In the genomic region with DNA sequence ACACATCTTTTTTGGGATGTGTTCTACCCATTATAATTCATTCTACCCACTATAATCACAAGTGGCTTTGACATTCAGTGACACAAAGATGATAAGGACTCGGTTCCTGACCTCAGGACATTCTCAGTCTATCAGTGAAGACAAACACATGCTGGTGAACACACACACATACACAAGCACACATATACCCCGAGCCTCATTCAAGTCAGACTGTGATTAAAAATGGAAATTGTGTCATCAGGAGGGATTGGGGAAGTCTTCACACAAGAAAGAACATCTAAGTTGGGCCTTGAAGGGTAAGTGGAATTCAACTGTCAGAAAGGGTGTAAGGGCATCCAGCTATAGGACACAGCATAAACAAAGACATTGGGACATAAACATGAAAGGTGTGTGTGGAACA, we compare ENCODE assay signal across 17 cellular contexts. TPM values are rescaled to one million over a fixed set of nuclear protein-coding genes. Genes with fewer than 3 reads are reported as not detected.
DNase-seq lines count a peak whose midpoint lies in the region; ATAC-seq, FAIRE-seq and TF ChIP-seq lines count a peak whose summit lies in the region.
"Had no signal": no experiment of that assay in that cellular context is flagged by ENCODE, and none has a peak within 500 bp of the region (broad histone marks: within the 10 kb centered on the region; RNA-seq: fewer than 3 reads in every experiment).

No MANE protein-coding gene starts in this region.

- TF ChIP-seq POLR2A in GM12892 (IDR thresholded peaks at IDR 0.05; ENCODE audit: low read depth, low read length), result no peak

- POLR2A ChIA-PET in Caco-2 (lab: Charles Lee), result no interaction called here

- H2AFZ ChIP-seq in Karpas-422 (ENCODE audit: low read length), result no peak overlapping the region
- H2AFZ ChIP-seq in osteoblast (ENCODE audit: low read length), result no peak overlapping the region

- no peak overlapping the region for H3K27ac ChIP-seq in left ventricle myocardium inferior (replicated peaks)
- H3K27ac ChIP-seq in Karpas-422 (ENCODE audit: low read length), result peak overlapping the region; percentile 66; the same call in 1 of the 2 replicates
- no peak overlapping the region for H3K27ac ChIP-seq in osteoblast (ENCODE audit: low read depth, low read length)
- H3K27ac ChIP-seq: BLaER1 treated with 17β-estradiol and CSF1 and Interleukin-3, amounts not matched to agents 10 nM and 100 nM had no signal

- CTCF ChIA-PET in Caco-2 (lab: Charles Lee), result no interaction called here

- no peaks in the 10 kb centered on the region for H3K27me3 Mint-ChIP-seq in Caco-2 (ENCODE audit: insufficient read depth, unreplicated experiment)

- intact Hi-C loops in Right ventricle myocardium superior (cut with DNase I), result no loop called here
- intact Hi-C loops in left ventricle myocardium inferior (cut with micrococcal nuclease), result no loop called here
- intact Hi-C loops in Caco-2 (cut with micrococcal nuclease; ENCODE audit: unreplicated experiment), result no loop called here

- no peaks in the 10 kb centered on the region for H3K9me3 ChIP-seq in left ventricle myocardium inferior (replicated peaks)
- no peaks in the 10 kb centered on the region for H3K9me3 ChIP-seq in Karpas-422 (ENCODE audit: low read length)
- no peaks in the 10 kb centered on the region for H3K9me3 ChIP-seq in osteoblast (ENCODE audit: low read depth, low read length)
- no peaks in the 10 kb centered on the region for H3K9me3 ChIP-seq in Caco-2
- H3K9me3 ChIP-seq: BLaER1 treated with 17β-estradiol and CSF1 and Interleukin-3, amounts not matched to agents 10 nM and 100 nM had no signal

- H3K9me2 ChIP-seq in Karpas-422 (replicated peaks; ENCODE audit: insufficient read depth, low read length), result no peaks in the 10 kb centered on the region

- no peak overlapping the region for H3K27ac Mint-ChIP-seq in Caco-2 (ENCODE audit: unreplicated experiment)
- H3K27ac Mint-ChIP-seq: CD4-positive, CD25-positive, alpha-beta regulatory T cell; H9 had no signal

- DNase-seq in Right ventricle myocardium superior (no peak), left ventricle myocardium inferior (no peak), GM12892 (ENCODE audit: insufficient read length) (no peak), Karpas-422 (peak; percentile 57), osteoblast (ENCODE audit: insufficient read length, low spot score, missing footprints) (peak; percentile 67), NCI-H2196 (lab: John Stamatoyannopoulos, UW; ENCODE audit: unreplicated experiment) (no peak), Caco-2 (no peak)
- DNase-seq: ACHN; Calu3; CD4-positive, CD25-positive, alpha-beta regulatory T cell; DMS79; GOT3; H9 had no signal

- peaks cover 27% of the 10 kb centered on the region for H3K4me1 Mint-ChIP-seq in Caco-2 (ENCODE audit: low read depth, unreplicated experiment)
- H3K4me1 Mint-ChIP-seq: CD4-positive, CD25-positive, alpha-beta regulatory T cell had no signal

- H3K79me2 ChIP-seq in Karpas-422 (ENCODE audit: low read length), result no peaks in the 10 kb centered on the region
- H3K79me2 ChIP-seq in osteoblast (ENCODE audit: insufficient read depth, low read length), result no peaks in the 10 kb centered on the region

- H3K4me3 ChIP-seq in left ventricle myocardium inferior (no peak overlapping the region), Karpas-422 (ENCODE audit: low read length) (no peak overlapping the region), osteoblast (ENCODE audit: insufficient read depth, low read length) (no peak overlapping the region), Caco-2 (ENCODE audit: low read depth, low read length) (no peak overlapping the region)
- H3K4me3 ChIP-seq: BLaER1 treated with 17β-estradiol and CSF1 and Interleukin-3, amounts not matched to agents 10 nM and 100 nM; GM12878 had no signal

- BruUV-seq in Caco-2 (replicated peaks; lab: Mats Ljungman, UMichigan), result no TSS peak

- no peaks in the 10 kb centered on the region for H3K36me3 Mint-ChIP-seq in Caco-2 (ENCODE audit: insufficient read depth, unreplicated experiment)
- H3K36me3 Mint-ChIP-seq: CD4-positive, CD25-positive, alpha-beta regulatory T cell had no signal

- no peak for TF ChIP-seq CTCF in left ventricle myocardium inferior (IDR thresholded peaks at IDR 0.05; ENCODE audit: borderline replicate concordance)
- TF ChIP-seq CTCF in osteoblast (IDR thresholded peaks at IDR 0.05; ENCODE audit: extremely low read depth, low read depth, low read length), result no peak
- no peak for TF ChIP-seq CTCF in Caco-2 (IDR thresholded peaks at IDR 0.05; ENCODE audit: insufficient read depth in 1 of 2, low read depth in 1 of 2, low read length in 1 of 2, severe bottlenecking in 1 of 2, unreplicated experiment in 1 of 2)

- no peak overlapping the region for H3K4me3 Mint-ChIP-seq in Caco-2 (ENCODE audit: unreplicated experiment)
- H3K4me3 Mint-ChIP-seq: CD4-positive, CD25-positive, alpha-beta regulatory T cell; H9 had no signal

- no peaks in the 10 kb centered on the region for H3K9me3 Mint-ChIP-seq in Caco-2 (ENCODE audit: unreplicated experiment)
- H3K9me3 Mint-ChIP-seq: CD4-positive, CD25-positive, alpha-beta regulatory T cell; H9 had no signal

- H3K4me1 ChIP-seq in left ventricle myocardium inferior (peaks cover 37% of the 10 kb centered on the region), Karpas-422 (ENCODE audit: low read length) (peaks cover 41% of the 10 kb centered on the region), osteoblast (ENCODE audit: insufficient read depth, low read length) (no peaks in the 10 kb centered on the region), Caco-2 (peaks cover 66% of the 10 kb centered on the region)

- no peak overlapping the region for H3K9ac ChIP-seq in Karpas-422 (ENCODE audit: low read length)
- H3K9ac ChIP-seq: BLaER1 treated with 17β-estradiol and CSF1 and Interleukin-3, amounts not matched to agents 10 nM and 100 nM had no signal

- H3K36me3 ChIP-seq in left ventricle myocardium inferior (no peaks in the 10 kb centered on the region), Karpas-422 (ENCODE audit: insufficient read depth, low read length) (peaks cover 10% of the 10 kb centered on the region), osteoblast (ENCODE audit: insufficient read depth, low read length) (no peaks in the 10 kb centered on the region), Caco-2 (ENCODE audit: control insufficient read depth, insufficient read depth, low read length) (no peaks in the 10 kb centered on the region)
- H3K36me3 ChIP-seq: BLaER1 treated with 17β-estradiol and CSF1 and Interleukin-3, amounts not matched to agents 10 nM and 100 nM had no signal

- H4K20me1 ChIP-seq in Karpas-422 (ENCODE audit: insufficient read depth, low read depth, low read length) (peaks cover 19% of the 10 kb centered on the region), osteoblast (ENCODE audit: insufficient read depth, low read length) (no peaks in the 10 kb centered on the region)
- H4K20me1 ChIP-seq: BLaER1 treated with 17β-estradiol and CSF1 and Interleukin-3, amounts not matched to agents 10 nM and 100 nM had no signal

- H3K27me3 ChIP-seq in left ventricle myocardium inferior (ENCODE audit: low read depth) (peaks cover 34% of the 10 kb centered on the region), Karpas-422 (ENCODE audit: low read length) (no peaks in the 10 kb centered on the region), osteoblast (ENCODE audit: insufficient read depth, low read length) (peaks cover 66% of the 10 kb centered on the region), Caco-2 (replicated peaks; ENCODE audit: control insufficient read depth, insufficient read depth, low read length) (no peaks in the 10 kb centered on the region)
- H3K27me3 ChIP-seq: BLaER1 treated with 17β-estradiol and CSF1 and Interleukin-3, amounts not matched to agents 10 nM and 100 nM had no signal

- H3K4me2 ChIP-seq in Karpas-422 (ENCODE audit: low read depth, low read length, poor library complexity, severe bottlenecking), result no peak overlapping the region
- H3K4me2 ChIP-seq in osteoblast (ENCODE audit: insufficient read depth, low read length), result no peak overlapping the region

- ATAC-seq in Right ventricle myocardium superior (ENCODE audit: poor library complexity), result peak; percentile 8
- ATAC-seq: GM12878 had no signal

- FAIRE-seq in GM12892 (lab: Jason Lieb, UNC), result peak; percentile 5
- FAIRE-seq: GM12878 had no signal

RNA-seq across cellular contexts. Expression of a gene that starts 2.6 kb away (rescaled TPM):
- total RNA-seq in Right ventricle myocardium superior (1.9 TPM), left ventricle myocardium inferior (2.0 TPM), osteoblast (not detected in 2 replicates), Caco-2 (2022) (77.2 and 80.5 TPM in 2 replicates)
- 0.89 TPM for polyA plus RNA-seq in GM12892 (2012; ENCODE audit: missing spikeins)
- 0.76 and 1.2 TPM in 2 replicates for total RNA-seq in Karpas-422 (2014; rRNA removed; shearing (Covaris generic); ENCODE audit: low replicate concordance)
- total RNA-seq: CD4-positive, CD25-positive, alpha-beta regulatory T cell had no signal
- polyA plus RNA-seq: CD4-positive, CD25-positive, alpha-beta regulatory T cell had no signal

RNA-seq across cellular contexts. Expression of a gene that starts 19.8 kb away (rescaled TPM):
- total RNA-seq in Right ventricle myocardium superior, result 4.3 TPM
- total RNA-seq in left ventricle myocardium inferior, result 44.2 TPM
- 0.40 TPM for polyA plus RNA-seq in GM12892 (2012; ENCODE audit: missing spikeins)
- total RNA-seq in Karpas-422 (2014; rRNA removed; shearing (Covaris generic); ENCODE audit: low replicate concordance), result 333 and 375 TPM in 2 replicates
- total RNA-seq in osteoblast, result not detected in 2 replicates
- total RNA-seq in Caco-2 (2022), result not detected in 2 replicates
- total RNA-seq: A172; Calu3; CD4-positive, CD25-positive, alpha-beta regulatory T cell; GM12878; H9; HT-29 had no signal
- polyA plus RNA-seq: CD4-positive, CD25-positive, alpha-beta regulatory T cell had no signal

RNA-seq across cellular contexts. Expression of a gene that starts 24.2 kb away (rescaled TPM):
- total RNA-seq in Right ventricle myocardium superior, result 9,128 TPM
- 8,708 TPM for total RNA-seq in left ventricle myocardium inferior
- not detected for polyA plus RNA-seq in GM12892 (2012; ENCODE audit: missing spikeins)
- total RNA-seq in Karpas-422 (2014; rRNA removed; shearing (Covaris generic); ENCODE audit: low replicate concordance), result 0.11 and 0.37 TPM in 2 replicates
- total RNA-seq in osteoblast, result not detected in 2 replicates
- 5.9 and 7.3 TPM in 2 replicates for total RNA-seq in Caco-2 (2022)
- total RNA-seq: CD4-positive, CD25-positive, alpha-beta regulatory T cell; GM12878 had no signal
- polyA plus RNA-seq: CD4-positive, CD25-positive, alpha-beta regulatory T cell had no signal

Comparison
In these comparisons a context has a peak if more than half of its experiments do, and no peak if none do; other contexts are left out.
1. DNase-seq: peak in Karpas-422 (single experiment) and osteoblast (single experiment); none in Right ventricle myocardium superior (single experiment), left ventricle myocardium inferior (single experiment), GM12892 (single experiment), NCI-H2196 (single experiment) and Caco-2 (0 of 2).
2. RNA of a gene that starts 2.6 kb away (total RNA-seq): 77.2 to 80.5 TPM in Caco-2; 2.0 TPM in left ventricle myocardium inferior (single experiment), 1.9 TPM in Right ventricle myocardium superior (single experiment), 0.76 to 1.2 TPM in Karpas-422 and not detected in osteoblast; every median in the first group is over 10 times any median in the second.
3. RNA of a gene that starts 24.2 kb away (total RNA-seq): 9,128 TPM in Right ventricle myocardium superior (single experiment) and 8,708 TPM in left ventricle myocardium inferior (single experiment); 5.9 to 7.3 TPM in Caco-2, 0.11 to 0.37 TPM in Karpas-422 and not detected in osteoblast; every median in the first group is over 1,000 times any median in the second.